In the genomic region with DNA sequence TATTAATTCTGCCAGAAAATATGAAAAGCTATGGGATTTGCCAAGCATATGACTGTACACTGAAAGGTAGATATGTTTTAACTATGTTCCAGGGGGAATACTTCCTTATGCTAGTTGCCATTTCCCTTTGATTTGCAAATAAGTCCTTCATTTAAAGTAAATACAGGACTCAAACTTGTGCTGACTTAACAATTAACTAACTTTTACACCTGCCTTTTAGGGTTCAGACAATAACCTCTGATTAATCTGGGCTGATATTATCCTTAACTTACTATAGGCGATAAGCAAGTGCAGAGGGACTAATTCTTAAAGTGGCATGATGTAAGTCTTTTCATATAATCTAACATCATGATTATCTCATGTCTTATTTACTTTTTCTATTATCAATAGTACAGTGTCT, we compare ENCODE assay signal across 23 cellular contexts.
"Had no signal": no experiment of that assay in that cellular context is flagged by ENCODE, and none has a peak within 500 bp of the region (broad histone marks: within the 10 kb centered on the region; RNA-seq: fewer than 3 reads in every experiment).

No MANE protein-coding gene starts in this region.

- H3K4me3 ChIP-seq: left ventricle myocardium inferior, lung, pancreas, prostate gland, sigmoid colon, suprapubic skin, thoracic aorta, tibial artery, uterus had no signal

- H3K27ac ChIP-seq: left ventricle myocardium inferior, pancreas, prostate gland, sigmoid colon, suprapubic skin, thoracic aorta, tibial artery, uterus had no signal

- H3K9me3 ChIP-seq: left ventricle myocardium inferior, pancreas, prostate gland, sigmoid colon, suprapubic skin, thoracic aorta, tibial artery, uterus had no signal

- H3K27me3 ChIP-seq: pancreas, sigmoid colon, suprapubic skin, tibial artery, uterus had no signal

- DNase-seq: hypothalamus; immature natural killer cell; kidney; left ventricle myocardium inferior; mesendoderm; naive thymus-derived CD8-positive, alpha-beta T cell; nucleus accumbens; pancreas; posterior cingulate gyrus; retina; right cardiac atrium; sigmoid colon; stimulated activated CD4-positive, alpha-beta T cell treated with anti-CD3 and anti-CD28 coated beads, Interleukin-12 subunit alpha, Interleukin-12 subunit beta, amount 100 ng/mL, for 4 hours; stimulated activated CD4-positive, alpha-beta T cell treated with anti-CD3 and anti-CD28 coated beads, Interleukin-15, amount 100 ng/mL, for 24 hours; stimulated activated CD4-positive, alpha-beta T cell treated with anti-CD3 and anti-CD28 coated beads, Interleukin-2, amount 100 ng/mL, for 24 hours; stimulated activated CD4-positive, alpha-beta T cell treated with anti-CD3 and anti-CD28 coated beads, Interleukin-4, amount 100 ng/mL, for 1 hour; stimulated activated naive B cell treated with anti-CD40 and anti-IgM and Interleukin-4, amounts not matched to agents 10 μg/mL and 1 μg/mL and 100 μg/mL, for 72 hours; tibial artery; uterus had no signal

- H3K36me3 ChIP-seq: pancreas, prostate gland, suprapubic skin, uterus had no signal

- ATAC-seq: naive thymus-derived CD8-positive, alpha-beta T cell; pancreas; right cardiac atrium; stimulated activated naive B cell treated with anti-CD40 and anti-IgM and Interleukin-4, amounts not matched to agents 10 μg/mL and 1 μg/mL and 100 μg/mL, for 72 hours had no signal

- H3K4me1 ChIP-seq: left ventricle myocardium inferior, pancreas, prostate gland, sigmoid colon, suprapubic skin, tibial artery, uterus had no signal
